In genomic region chr9:16499866-16500265, GRCh38 we compare ENCODE assay signal across 27 cellular contexts.
"Had no signal": no experiment of that assay in that cellular context is flagged by ENCODE, and none has a peak within 500 bp of the region (broad histone marks: within the 10 kb centered on the region; RNA-seq: fewer than 3 reads in every experiment).

No MANE protein-coding gene starts in this region.

- DNase-seq: activated CD4-positive, alpha-beta T cell treated with anti-CD3 and anti-CD28 coated beads for 4 hours; activated CD4-positive, alpha-beta T cell treated with anti-CD3 and anti-CD28 coated beads, Interleukin-2, amount 50 U/mL, for 4 hours; activated effector memory CD4-positive, alpha-beta T cell treated with Interleukin-2 at 50 U/mL for 16 hours; activated naive CD4-positive, alpha-beta T cell treated with Interleukin-2 at 50 U/mL for 16 hours; activated T-cell treated with anti-CD3 and anti-CD28 coated beads for 4 hours; aorta; effector memory CD8-positive, alpha-beta T cell; head of caudate nucleus; hippocampal formation; kidney; left colon; naive thymus-derived CD8-positive, alpha-beta T cell; nucleus accumbens; pancreas; retina; sigmoid colon; stimulated activated CD4-positive, alpha-beta T cell treated with anti-CD3 and anti-CD28 coated beads, Interleukin-15, amount 100 ng/mL, for 24 hours; stimulated activated CD4-positive, alpha-beta T cell treated with anti-CD3 and anti-CD28 coated beads, Interleukin-2, amount 100 ng/mL, for 24 hours; stimulated activated naive CD4-positive, alpha-beta T cell treated with Interleukin-2 at 50 U/mL for 16 hours; testis; transverse colon had no signal

- H3K27ac ChIP-seq: coronary artery, pancreas, prostate gland, sigmoid colon, testis, transverse colon had no signal

- H3K4me3 ChIP-seq: coronary artery, pancreas, prostate gland, sigmoid colon, testis, transverse colon had no signal

- FAIRE-seq: kidney, pancreas, urothelium cell line had no signal

- H3K4me1 Mint-ChIP-seq: brain; naive thymus-derived CD8-positive, alpha-beta T cell; neural crest cell had no signal

- H3K36me3 Mint-ChIP-seq: activated naive CD8-positive, alpha-beta T cell; brain; naive thymus-derived CD8-positive, alpha-beta T cell had no signal

- H3K27ac Mint-ChIP-seq: activated naive CD8-positive, alpha-beta T cell; brain; effector memory CD8-positive, alpha-beta T cell; naive thymus-derived CD8-positive, alpha-beta T cell had no signal

- H3K4me1 ChIP-seq: pancreas, prostate gland, testis had no signal

- ATAC-seq: effector memory CD8-positive, alpha-beta T cell; left colon; naive thymus-derived CD8-positive, alpha-beta T cell; pancreas had no signal

- H3K36me3 ChIP-seq: pancreas, prostate gland, sigmoid colon, transverse colon had no signal

- H3K9me3 ChIP-seq: pancreas, prostate gland, sigmoid colon, testis, transverse colon had no signal

- H3K27me3 ChIP-seq: pancreas, sigmoid colon, testis, transverse colon had no signal

- H3K4me3 Mint-ChIP-seq: activated naive CD8-positive, alpha-beta T cell; brain; effector memory CD8-positive, alpha-beta T cell; naive thymus-derived CD8-positive, alpha-beta T cell; neural crest cell had no signal

- H3K9me3 Mint-ChIP-seq: brain had no signal

- H3K27me3 Mint-ChIP-seq: effector memory CD8-positive, alpha-beta T cell had no signal
